19 cellular contexts compared by ENCODE assay signal in the genomic region with DNA sequence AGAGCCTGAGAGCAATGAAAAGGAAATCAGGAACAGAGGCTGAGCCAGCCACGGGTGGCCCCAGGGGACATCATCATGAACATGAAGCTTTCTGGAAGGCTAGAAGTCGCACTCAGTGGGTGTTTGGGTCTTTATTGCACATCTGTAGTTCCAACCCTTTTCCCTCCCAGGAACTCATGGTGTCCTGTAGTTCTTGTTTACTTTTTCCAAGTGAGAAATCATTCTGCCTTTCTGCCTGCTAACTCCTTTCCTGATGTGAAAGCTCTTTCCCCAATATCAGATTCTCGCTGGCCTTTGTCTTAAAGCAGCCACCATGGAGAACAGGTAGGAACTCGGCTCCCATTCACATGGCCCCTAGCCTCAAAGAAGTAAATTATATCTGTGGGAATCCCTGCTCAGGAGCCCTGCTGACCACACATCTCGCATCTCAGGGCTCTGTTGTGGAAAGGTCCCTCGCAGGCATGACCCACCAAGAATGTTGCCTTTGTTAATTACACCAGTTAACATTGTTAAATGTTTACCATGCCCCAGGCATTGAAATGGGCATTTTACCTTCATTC.
DNase-seq lines count a peak whose midpoint lies in the region; ATAC-seq, FAIRE-seq and TF ChIP-seq lines count a peak whose summit lies in the region.
"Had no signal": no experiment of that assay in that cellular context is flagged by ENCODE, and none has a peak within 500 bp of the region (broad histone marks: within the 10 kb centered on the region; RNA-seq: fewer than 3 reads in every experiment).

No MANE protein-coding gene starts in this region.

- H3K4me2 ChIP-seq in neuronal stem cell (ENCODE audit: insufficient read depth, low read length, poor library complexity, severe bottlenecking): no peak overlapping the region
- H3K4me2 ChIP-seq: smooth muscle cell had no signal

- H3K36me3 ChIP-seq in left ventricle myocardium inferior: no peaks in the 10 kb centered on the region
- no peaks in the 10 kb centered on the region for H3K36me3 ChIP-seq in neuronal stem cell (replicated peaks in 1 of 2; ENCODE audit: control insufficient read depth in 2 of 2, insufficient read depth in 2 of 2, low read length in 2 of 2)

- no peak overlapping the region for H2BK15ac ChIP-seq in neuronal stem cell (ENCODE audit: low read length)

- H2AK5ac ChIP-seq in neuronal stem cell (ENCODE audit: low read depth, low read length): no peak overlapping the region

- peak overlapping the region; percentile 86 for H3K27ac ChIP-seq in left ventricle myocardium inferior (replicated peaks)
- no peak overlapping the region for H3K27ac ChIP-seq in neuronal stem cell (replicated peaks; ENCODE audit: low read length)

- TF ChIP-seq CTCF in left ventricle myocardium inferior (IDR thresholded peaks at IDR 0.05; ENCODE audit: borderline replicate concordance) (no peak), mesothelial cell of epicardium (IDR thresholded peaks at IDR 0.05; ENCODE audit: unreplicated experiment) (no peak)

- ATAC-seq in Right ventricle myocardium superior (ENCODE audit: poor library complexity): peak; percentile 34
- ATAC-seq: activated naive CD8-positive, alpha-beta T cell treated with anti-CD3 and anti-CD28 coated beads, Interleukin-2, amount 50 U/mL, for 24 hours had no signal

- no peak overlapping the region for H4K91ac ChIP-seq in neuronal stem cell (ENCODE audit: low read depth, low read length, poor library complexity)

- H3K9me3 ChIP-seq in left ventricle myocardium inferior (replicated peaks): no peaks in the 10 kb centered on the region
- no peaks in the 10 kb centered on the region for H3K9me3 ChIP-seq in neuronal stem cell (replicated peaks in 1 of 2; ENCODE audit: control insufficient read depth in 2 of 2, insufficient read depth in 1 of 2, low read depth in 1 of 2, low read length in 2 of 2)

- no peaks in the 10 kb centered on the region for H3K9me3 Mint-ChIP-seq in mesothelial cell of epicardium
- H3K9me3 Mint-ChIP-seq: activated naive CD8-positive, alpha-beta T cell treated with anti-CD3 and anti-CD28 coated beads, Interleukin-2, amount 50 U/mL, for 24 hours had no signal

- peaks cover 55% of the 10 kb centered on the region for H3K4me1 ChIP-seq in left ventricle myocardium inferior
- peaks cover 13 to 14% of the 10 kb centered on the region in 2 donors for H3K4me1 ChIP-seq in neuronal stem cell (ENCODE audit: control insufficient read depth in 2 of 2, insufficient read depth in 1 of 2, low read depth in 1 of 2, low read length in 2 of 2)

- H3K23ac ChIP-seq in neuronal stem cell (ENCODE audit: low read depth, low read length, poor library complexity): no peak overlapping the region

- H3K18ac ChIP-seq in neuronal stem cell (ENCODE audit: low read length): no peak overlapping the region

- no peak overlapping the region for H2BK5ac ChIP-seq in neuronal stem cell (ENCODE audit: low read length)

- intact Hi-C loops in Right ventricle myocardium superior (cut with DNase I): no loop called here
- intact Hi-C loops in cardiac septum (cut with DNase I): loop anchor here (5.0 kb wide), 1 partner anchor 232 kb away; no protein-coding TSS in a partner anchor
- intact Hi-C loops in left ventricle myocardium inferior (cut with micrococcal nuclease): no loop called here

- no peaks in the 10 kb centered on the region for H3K36me3 Mint-ChIP-seq in mesothelial cell of epicardium

- peak; percentile 9 for FAIRE-seq in urothelium cell line (lab: Jason Lieb, UNC)
- FAIRE-seq: TTC549 had no signal

- no peak overlapping the region for H3K27ac Mint-ChIP-seq in mesothelial cell of epicardium
- H3K27ac Mint-ChIP-seq: activated naive CD8-positive, alpha-beta T cell treated with anti-CD3 and anti-CD28 coated beads, Interleukin-2, amount 50 U/mL, for 24 hours had no signal

- no CpG with 5 or more reads among the region's 6 CpGs for WGBS in neuronal stem cell (ENCODE audit: extremely low coverage in 2 of 2, insufficient read length in 2 of 2, insufficient replicate concordance in 1 of 2), 2 donors

- no peak overlapping the region for H3K14ac ChIP-seq in neuronal stem cell (ENCODE audit: low read length)

- H3K4me3 ChIP-seq in left ventricle myocardium inferior (no peak overlapping the region), neuronal stem cell (ENCODE audit: low read length in 2 of 2) (no peak overlapping the region)
- H3K4me3 ChIP-seq: coronary artery, lung, smooth muscle cell had no signal

- DNase-seq in Right ventricle myocardium superior (peak; percentile 57), cardiac septum (ENCODE audit: low spot score) (no peak), left ventricle myocardium inferior (no peak), neuronal stem cell (ENCODE audit: low spot score) (no peak), urothelium cell line (ENCODE audit: low spot score) (no peak), COLO668 (lab: John Stamatoyannopoulos, UW; ENCODE audit: unreplicated experiment) (no peak), mesothelial cell of epicardium (ENCODE audit: low spot score in 2 of 2, unreplicated experiment in 2 of 2) (no peak), dermis blood vessel endothelial cell (no peak)
- DNase-seq: activated CD4-positive, alpha-beta T cell treated with anti-CD3 and anti-CD28 coated beads, Interleukin-2, amount 50 U/mL, for 48 hours; activated naive CD8-positive, alpha-beta T cell treated with anti-CD3 and anti-CD28 coated beads, Interleukin-2, amount 50 U/mL, for 24 hours; COR-L47; hippocampal formation; NCI-H1694; NCI-H510A treated with DMSO at 0.1 percent for 48 hours; stimulated activated naive CD4-positive, alpha-beta T cell treated with Interleukin-2 at 50 U/mL for 16 hours had no signal

- H3K79me1 ChIP-seq in neuronal stem cell (ENCODE audit: low read depth, low read length): no peaks in the 10 kb centered on the region

- no peaks in the 10 kb centered on the region for H3K27me3 ChIP-seq in left ventricle myocardium inferior (ENCODE audit: low read depth)
- peaks cover 0 to 2% (median 0%) of the 10 kb centered on the region in 3 experiments for H3K27me3 ChIP-seq in neuronal stem cell (ENCODE audit: control insufficient read depth in 3 of 3, insufficient read depth in 3 of 3, low read depth in 1 of 3, low read length in 3 of 3)

- no peak overlapping the region for H2BK120ac ChIP-seq in neuronal stem cell (ENCODE audit: low read depth, low read length)

- peaks cover 29% of the 10 kb centered on the region for H3K4me1 Mint-ChIP-seq in mesothelial cell of epicardium
- H3K4me1 Mint-ChIP-seq: activated naive CD8-positive, alpha-beta T cell treated with anti-CD3 and anti-CD28 coated beads, Interleukin-2, amount 50 U/mL, for 24 hours had no signal

- no peak overlapping the region for H3K4ac ChIP-seq in neuronal stem cell (ENCODE audit: low read length)

- no peaks in the 10 kb centered on the region for H3K27me3 Mint-ChIP-seq in mesothelial cell of epicardium (ENCODE audit: low read depth)

- peak overlapping the region; percentile 1 for H2AFZ ChIP-seq in neuronal stem cell (ENCODE audit: low read length)

- no peak overlapping the region for H2BK12ac ChIP-seq in neuronal stem cell (ENCODE audit: low read length)

- H3K9ac ChIP-seq in neuronal stem cell (ENCODE audit: low read depth, low read length, poor library complexity): no peak overlapping the region

- no peak overlapping the region for H3K4me3 Mint-ChIP-seq in mesothelial cell of epicardium
- H3K4me3 Mint-ChIP-seq: activated naive CD8-positive, alpha-beta T cell treated with anti-CD3 and anti-CD28 coated beads, Interleukin-2, amount 50 U/mL, for 24 hours had no signal

- H4K8ac ChIP-seq in neuronal stem cell (ENCODE audit: low read depth, low read length): no peak overlapping the region
